8 cellular contexts compared by ENCODE assay signal in genomic region chr17:39591958-39592954, GRCh38. TPM values are rescaled to one million over a fixed set of nuclear protein-coding genes. Genes with fewer than 3 reads are reported as not detected.
A peak's percentile ranks its signal among the peaks of the same experiment; 100 is the strongest.
DNase-seq lines count a peak whose midpoint lies in the region; ATAC-seq lines count a peak whose summit lies in the region.

No MANE protein-coding gene starts in this region.

- DNase-seq in Daoy (ENCODE audit: low read depth) (peak; percentile 41), LoVo (ENCODE audit: low spot score) (peak; percentile 59), amniotic epithelial cell (ENCODE audit: low read depth) (peak; percentile 48), left kidney (ENCODE audit: low read depth, low spot score) (peak; percentile 95), activated gamma-delta T cell treated with Interleukin-2 at 50 U/mL for 16 hours (no peak)

- ATAC-seq in HG02623 (IDR thresholded peaks at IDR 0.05; ENCODE audit: unreplicated experiment), result no peak
- ATAC-seq in GM21528 (IDR thresholded peaks at IDR 0.05; ENCODE audit: low FRiP score, unreplicated experiment), result no peak
- no peak for ATAC-seq in GM19351 (IDR thresholded peaks at IDR 0.05; ENCODE audit: unreplicated experiment)

RNA-seq across cellular contexts. Expression of gene NEUROD2, which starts 15.5 kb away (rescaled TPM):
- not detected in 2 replicates for total RNA-seq in Daoy (2014; rRNA removed; shearing (Covaris generic))

RNA-seq across cellular contexts. Expression of gene PPP1R1B, which starts 34.5 kb away (rescaled TPM):
- total RNA-seq in Daoy (2014; rRNA removed; shearing (Covaris generic)), result not detected in 2 replicates

RNA-seq across cellular contexts. Expression of gene STARD3, which starts 44.7 kb away (rescaled TPM):
- total RNA-seq in Daoy (2014; rRNA removed; shearing (Covaris generic)), result 10.5 and 27.0 TPM in 2 replicates
